ENCODE assay signal across 21 cellular contexts in the genomic region with DNA sequence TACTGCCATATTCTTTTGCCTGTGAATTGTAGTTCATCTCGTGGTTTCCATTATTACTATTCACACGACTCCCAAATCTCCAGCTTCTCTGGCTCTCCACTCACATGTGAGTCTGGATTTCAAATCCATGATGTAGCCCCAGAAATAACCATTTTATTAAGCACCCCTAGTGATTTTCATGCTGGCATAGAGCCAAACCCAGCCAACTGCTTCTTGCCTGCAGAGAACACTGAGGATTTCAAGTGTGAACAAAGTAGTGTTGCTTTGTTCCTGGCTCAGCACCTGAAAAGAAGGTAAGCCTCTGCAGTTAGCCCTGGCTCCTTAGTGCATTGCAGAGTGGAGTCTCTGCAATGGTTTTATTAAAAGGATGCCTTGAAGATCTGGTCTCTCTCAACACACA. TPM values are rescaled to one million over a fixed set of nuclear protein-coding genes. Genes with fewer than 3 reads are reported as not detected.
DNase-seq lines count a peak whose midpoint lies in the region; ATAC-seq and TF ChIP-seq lines count a peak whose summit lies in the region.
"Had no signal": no experiment of that assay in that cellular context is flagged by ENCODE, and none has a peak within 500 bp of the region (broad histone marks: within the 10 kb centered on the region; RNA-seq: fewer than 3 reads in every experiment).

No MANE protein-coding gene starts in this region.

- 89 to 94% methylated on average over 2 of the region's 2 CpGs for WGBS in thyroid gland, 2 donors

- TF ChIP-seq POLR2A in thyroid gland (IDR thresholded peaks at IDR 0.05), result no peak

- no peaks in the 10 kb centered on the region for H3K9me3 Mint-ChIP-seq in stimulated activated naive CD8-positive, alpha-beta T cell treated with anti-CD3 and anti-CD28 coated beads, Interleukin-15, Interleukin-2, amounts not matched to agents 100 ng/mL and 50 ng/mL, for 24 hours
- H3K9me3 Mint-ChIP-seq in stimulated activated naive CD8-positive, alpha-beta T cell treated with anti-CD3 and anti-CD28 coated beads, Interleukin-15, amount 100 ng/mL, for 72 hours, result no peaks in the 10 kb centered on the region
- H3K9me3 Mint-ChIP-seq: CD8-positive, alpha-beta memory T cell had no signal

- peak; percentile 49 for DNase-seq in DMS 273 (lab: John Stamatoyannopoulos, UW; ENCODE audit: unreplicated experiment)
- DNase-seq in DMS 273 treated with DMSO at 0.1 percent for 48 hours (lab: John Stamatoyannopoulos, UW), result no peak
- no peak for DNase-seq in stimulated activated naive CD8-positive, alpha-beta T cell treated with anti-CD3 and anti-CD28 coated beads, Interleukin-15, amount 100 ng/mL, for 72 hours
- peak; percentile 48 for DNase-seq in cerebellar cortex (ENCODE audit: low spot score)
- DNase-seq in thyroid gland, result peak; percentile 66 to 67
- no peak for DNase-seq in NCI-H1092 (lab: John Stamatoyannopoulos, UW)
- DNase-seq in amniotic stem cell (lab: John Stamatoyannopoulos, UW), result no peak
- DNase-seq: CD8-positive, alpha-beta memory T cell; GF-D8; GOT3; NCI-H1436; NCI-H2081; NCI-H446 treated with DMSO at 0.1 percent for 48 hours; NCI-H748 treated with DMSO at 0.1 percent for 48 hours had no signal

- H3K4me1 Mint-ChIP-seq in stimulated activated naive CD8-positive, alpha-beta T cell treated with anti-CD3 and anti-CD28 coated beads, Interleukin-15, Interleukin-2, amounts not matched to agents 100 ng/mL and 50 ng/mL, for 24 hours (ENCODE audit: low read depth), result peaks cover 5% of the 10 kb centered on the region
- H3K4me1 Mint-ChIP-seq in stimulated activated naive CD8-positive, alpha-beta T cell treated with anti-CD3 and anti-CD28 coated beads, Interleukin-15, amount 100 ng/mL, for 72 hours, result peaks cover 14% of the 10 kb centered on the region

- H3K9me3 ChIP-seq in thyroid gland, result no peaks in the 10 kb centered on the region

- H3K4me3 ChIP-seq in thyroid gland (replicated peaks in 1 of 3), result no peak overlapping the region

- peaks cover 12 to 14% of the 10 kb centered on the region in 2 donors for H3K4me1 ChIP-seq in thyroid gland

- no peak overlapping the region for H3K27ac ChIP-seq in thyroid gland
- H3K27ac ChIP-seq: 22Rv1, HL-60 had no signal

- peak overlapping the region; percentile 33 for H3K27ac Mint-ChIP-seq in stimulated activated naive CD8-positive, alpha-beta T cell treated with anti-CD3 and anti-CD28 coated beads, Interleukin-15, Interleukin-2, amounts not matched to agents 100 ng/mL and 50 ng/mL, for 24 hours
- H3K27ac Mint-ChIP-seq in stimulated activated naive CD8-positive, alpha-beta T cell treated with anti-CD3 and anti-CD28 coated beads, Interleukin-15, amount 100 ng/mL, for 72 hours, result no peak overlapping the region
- H3K27ac Mint-ChIP-seq: B cell had no signal

- no peaks in the 10 kb centered on the region for H3K27me3 ChIP-seq in thyroid gland

- no peaks in the 10 kb centered on the region for H3K27me3 Mint-ChIP-seq in stimulated activated naive CD8-positive, alpha-beta T cell treated with anti-CD3 and anti-CD28 coated beads, Interleukin-15, Interleukin-2, amounts not matched to agents 100 ng/mL and 50 ng/mL, for 24 hours
- H3K27me3 Mint-ChIP-seq in stimulated activated naive CD8-positive, alpha-beta T cell treated with anti-CD3 and anti-CD28 coated beads, Interleukin-15, amount 100 ng/mL, for 72 hours, result no peaks in the 10 kb centered on the region
- H3K27me3 Mint-ChIP-seq: B cell; CD8-positive, alpha-beta memory T cell had no signal

- H3K4me3 Mint-ChIP-seq in stimulated activated naive CD8-positive, alpha-beta T cell treated with anti-CD3 and anti-CD28 coated beads, Interleukin-15, Interleukin-2, amounts not matched to agents 100 ng/mL and 50 ng/mL, for 24 hours, result no peak overlapping the region
- no peak overlapping the region for H3K4me3 Mint-ChIP-seq in stimulated activated naive CD8-positive, alpha-beta T cell treated with anti-CD3 and anti-CD28 coated beads, Interleukin-15, amount 100 ng/mL, for 72 hours
- H3K4me3 Mint-ChIP-seq: B cell; CD8-positive, alpha-beta memory T cell had no signal

- no peak for ATAC-seq in stimulated activated naive CD8-positive, alpha-beta T cell treated with anti-CD3 and anti-CD28 coated beads, Interleukin-15, amount 100 ng/mL, for 72 hours
- ATAC-seq: Panc1 had no signal

- intact Hi-C loops in thyroid gland (cut with DNase I), result no loop called here

- H3K36me3 Mint-ChIP-seq in stimulated activated naive CD8-positive, alpha-beta T cell treated with anti-CD3 and anti-CD28 coated beads, Interleukin-15, Interleukin-2, amounts not matched to agents 100 ng/mL and 50 ng/mL, for 24 hours (ENCODE audit: low read depth), result peaks cover 60% of the 10 kb centered on the region

- no peak for TF ChIP-seq CTCF in thyroid gland (IDR thresholded peaks at IDR 0.05)

- H3K36me3 ChIP-seq in thyroid gland, result peaks cover 5 to 17% of the 10 kb centered on the region in 2 donors

RNA-seq across cellular contexts. Expression of gene UTP25, which starts 25.9 kb away (rescaled TPM):
- 10 to 100 TPM in 1 of 4 donors, 1 to 10 TPM in 3; 7.3 to 11.0 (median 7.8) TPM for total RNA-seq in thyroid gland

RNA-seq across cellular contexts. Expression of gene IRF6, which starts 47.7 kb away (rescaled TPM):
- total RNA-seq in thyroid gland, result 10 to 100 TPM; 26.7 to 41.9 (median 32.7) TPM
- total RNA-seq: Daoy, SK-MEL-5 had no signal

Comparison
In these comparisons a context has a peak if more than half of its experiments do, and no peak if none do; other contexts are left out.
1. DNase-seq: peak in DMS 273 (single experiment), cerebellar cortex (single experiment) and thyroid gland (2 of 2); none in DMS 273 treated with DMSO at 0.1 percent for 48 hours (single experiment), stimulated activated naive CD8-positive, alpha-beta T cell treated with anti-CD3 and anti-CD28 coated beads, Interleukin-15, amount 100 ng/mL, for 72 hours (0 of 2), NCI-H1092 (single experiment) and amniotic stem cell (single experiment).